Comparison of ENCODE assay signal across 1 cellular context in genomic region chr3:189355115-189355480, GRCh38.
TF ChIP-seq lines count a peak whose summit lies in the region.

No MANE protein-coding gene starts in this region.

TF ChIP-seq in WTC11, 78 proteins besides CTCF, POLR2A, EP300 and RAD21 (continued from another document):
- no peak for TF ChIP-seq MLX (CRISPR knock-in tag; IDR thresholded peaks at IDR 0.05)
- no peak for TF ChIP-seq E2F4 (CRISPR knock-in tag; IDR thresholded peaks at IDR 0.05; ENCODE audit: borderline replicate concordance, low read depth)
- TF ChIP-seq, protein P1, sequence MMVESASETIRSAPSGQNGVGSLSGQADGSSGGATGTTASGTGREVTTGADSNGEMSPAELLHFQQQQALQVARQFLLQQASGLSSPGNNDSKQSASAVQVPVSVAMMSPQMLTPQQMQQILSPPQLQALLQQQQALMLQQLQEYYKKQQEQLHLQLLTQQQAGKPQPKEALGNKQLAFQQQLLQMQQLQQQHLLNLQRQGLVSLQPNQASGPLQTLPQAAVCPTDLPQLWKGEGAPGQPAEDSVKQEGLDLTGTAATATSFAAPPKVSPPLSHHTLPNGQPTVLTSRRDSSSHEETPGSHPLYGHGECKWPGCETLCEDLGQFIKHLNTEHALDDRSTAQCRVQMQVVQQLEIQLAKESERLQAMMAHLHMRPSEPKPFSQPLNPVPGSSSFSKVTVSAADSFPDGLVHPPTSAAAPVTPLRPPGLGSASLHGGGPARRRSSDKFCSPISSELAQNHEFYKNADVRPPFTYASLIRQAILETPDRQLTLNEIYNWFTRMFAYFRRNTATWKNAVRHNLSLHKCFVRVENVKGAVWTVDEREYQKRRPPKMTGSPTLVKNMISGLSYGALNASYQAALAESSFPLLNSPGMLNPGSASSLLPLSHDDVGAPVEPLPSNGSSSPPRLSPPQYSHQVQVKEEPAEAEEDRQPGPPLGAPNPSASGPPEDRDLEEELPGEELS (CRISPR knock-in tag; IDR thresholded peaks at IDR 0.05) = no peak
- no peak for TF ChIP-seq ZBTB21 (CRISPR knock-in tag; IDR thresholded peaks at IDR 0.05; ENCODE audit: borderline replicate concordance)
- TF ChIP-seq EMX1 (CRISPR knock-in tag; IDR thresholded peaks at IDR 0.05) = no peak
- TF ChIP-seq GTF2I (CRISPR knock-in tag; conservative IDR thresholded peaks at IDR 0.05) = no peak
- TF ChIP-seq, protein P2, sequence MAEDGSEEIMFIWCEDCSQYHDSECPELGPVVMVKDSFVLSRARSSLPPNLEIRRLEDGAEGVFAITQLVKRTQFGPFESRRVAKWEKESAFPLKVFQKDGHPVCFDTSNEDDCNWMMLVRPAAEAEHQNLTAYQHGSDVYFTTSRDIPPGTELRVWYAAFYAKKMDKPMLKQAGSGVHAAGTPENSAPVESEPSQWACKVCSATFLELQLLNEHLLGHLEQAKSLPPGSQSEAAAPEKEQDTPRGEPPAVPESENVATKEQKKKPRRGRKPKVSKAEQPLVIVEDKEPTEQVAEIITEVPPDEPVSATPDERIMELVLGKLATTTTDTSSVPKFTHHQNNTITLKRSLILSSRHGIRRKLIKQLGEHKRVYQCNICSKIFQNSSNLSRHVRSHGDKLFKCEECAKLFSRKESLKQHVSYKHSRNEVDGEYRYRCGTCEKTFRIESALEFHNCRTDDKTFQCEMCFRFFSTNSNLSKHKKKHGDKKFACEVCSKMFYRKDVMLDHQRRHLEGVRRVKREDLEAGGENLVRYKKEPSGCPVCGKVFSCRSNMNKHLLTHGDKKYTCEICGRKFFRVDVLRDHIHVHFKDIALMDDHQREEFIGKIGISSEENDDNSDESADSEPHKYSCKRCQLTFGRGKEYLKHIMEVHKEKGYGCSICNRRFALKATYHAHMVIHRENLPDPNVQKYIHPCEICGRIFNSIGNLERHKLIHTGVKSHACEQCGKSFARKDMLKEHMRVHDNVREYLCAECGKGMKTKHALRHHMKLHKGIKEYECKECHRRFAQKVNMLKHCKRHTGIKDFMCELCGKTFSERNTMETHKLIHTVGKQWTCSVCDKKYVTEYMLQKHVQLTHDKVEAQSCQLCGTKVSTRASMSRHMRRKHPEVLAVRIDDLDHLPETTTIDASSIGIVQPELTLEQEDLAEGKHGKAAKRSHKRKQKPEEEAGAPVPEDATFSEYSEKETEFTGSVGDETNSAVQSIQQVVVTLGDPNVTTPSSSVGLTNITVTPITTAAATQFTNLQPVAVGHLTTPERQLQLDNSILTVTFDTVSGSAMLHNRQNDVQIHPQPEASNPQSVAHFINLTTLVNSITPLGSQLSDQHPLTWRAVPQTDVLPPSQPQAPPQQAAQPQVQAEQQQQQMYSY (CRISPR knock-in tag; IDR thresholded peaks at IDR 0.05) = no peak
- no peak for TF ChIP-seq HMGA2 (CRISPR knock-in tag; IDR thresholded peaks at IDR 0.05)
- TF ChIP-seq CREM (CRISPR knock-in tag; IDR thresholded peaks at IDR 0.05) = no peak
- no peak for TF ChIP-seq USF2 (CRISPR knock-in tag; IDR thresholded peaks at IDR 0.05)
- TF ChIP-seq NFE2L1 (CRISPR knock-in tag; IDR thresholded peaks at IDR 0.05) = no peak
- TF ChIP-seq ZBTB43 (CRISPR knock-in tag; IDR thresholded peaks at IDR 0.05) = no peak
- TF ChIP-seq, protein P3, sequence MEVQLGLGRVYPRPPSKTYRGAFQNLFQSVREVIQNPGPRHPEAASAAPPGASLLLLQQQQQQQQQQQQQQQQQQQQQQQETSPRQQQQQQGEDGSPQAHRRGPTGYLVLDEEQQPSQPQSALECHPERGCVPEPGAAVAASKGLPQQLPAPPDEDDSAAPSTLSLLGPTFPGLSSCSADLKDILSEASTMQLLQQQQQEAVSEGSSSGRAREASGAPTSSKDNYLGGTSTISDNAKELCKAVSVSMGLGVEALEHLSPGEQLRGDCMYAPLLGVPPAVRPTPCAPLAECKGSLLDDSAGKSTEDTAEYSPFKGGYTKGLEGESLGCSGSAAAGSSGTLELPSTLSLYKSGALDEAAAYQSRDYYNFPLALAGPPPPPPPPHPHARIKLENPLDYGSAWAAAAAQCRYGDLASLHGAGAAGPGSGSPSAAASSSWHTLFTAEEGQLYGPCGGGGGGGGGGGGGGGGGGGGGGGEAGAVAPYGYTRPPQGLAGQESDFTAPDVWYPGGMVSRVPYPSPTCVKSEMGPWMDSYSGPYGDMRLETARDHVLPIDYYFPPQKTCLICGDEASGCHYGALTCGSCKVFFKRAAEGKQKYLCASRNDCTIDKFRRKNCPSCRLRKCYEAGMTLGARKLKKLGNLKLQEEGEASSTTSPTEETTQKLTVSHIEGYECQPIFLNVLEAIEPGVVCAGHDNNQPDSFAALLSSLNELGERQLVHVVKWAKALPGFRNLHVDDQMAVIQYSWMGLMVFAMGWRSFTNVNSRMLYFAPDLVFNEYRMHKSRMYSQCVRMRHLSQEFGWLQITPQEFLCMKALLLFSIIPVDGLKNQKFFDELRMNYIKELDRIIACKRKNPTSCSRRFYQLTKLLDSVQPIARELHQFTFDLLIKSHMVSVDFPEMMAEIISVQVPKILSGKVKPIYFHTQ (CRISPR knock-in tag; IDR thresholded peaks at IDR 0.05) = no peak
- no peak for TF ChIP-seq FOXJ3 (CRISPR knock-in tag; IDR thresholded peaks at IDR 0.05; ENCODE audit: borderline replicate concordance)
- TF ChIP-seq, protein P4, sequence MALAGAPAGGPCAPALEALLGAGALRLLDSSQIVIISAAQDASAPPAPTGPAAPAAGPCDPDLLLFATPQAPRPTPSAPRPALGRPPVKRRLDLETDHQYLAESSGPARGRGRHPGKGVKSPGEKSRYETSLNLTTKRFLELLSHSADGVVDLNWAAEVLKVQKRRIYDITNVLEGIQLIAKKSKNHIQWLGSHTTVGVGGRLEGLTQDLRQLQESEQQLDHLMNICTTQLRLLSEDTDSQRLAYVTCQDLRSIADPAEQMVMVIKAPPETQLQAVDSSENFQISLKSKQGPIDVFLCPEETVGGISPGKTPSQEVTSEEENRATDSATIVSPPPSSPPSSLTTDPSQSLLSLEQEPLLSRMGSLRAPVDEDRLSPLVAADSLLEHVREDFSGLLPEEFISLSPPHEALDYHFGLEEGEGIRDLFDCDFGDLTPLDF (CRISPR knock-in tag; IDR thresholded peaks at IDR 0.05) = no peak
- no peak for TF ChIP-seq TEAD1 (CRISPR knock-in tag; IDR thresholded peaks at IDR 0.05)
- TF ChIP-seq SOX15 (CRISPR knock-in tag; IDR thresholded peaks at IDR 0.05) = no peak
- TF ChIP-seq ERG (CRISPR knock-in tag; IDR thresholded peaks at IDR 0.05) = no peak
